ENCODE assay signal across 1 cellular context in the genomic region with DNA sequence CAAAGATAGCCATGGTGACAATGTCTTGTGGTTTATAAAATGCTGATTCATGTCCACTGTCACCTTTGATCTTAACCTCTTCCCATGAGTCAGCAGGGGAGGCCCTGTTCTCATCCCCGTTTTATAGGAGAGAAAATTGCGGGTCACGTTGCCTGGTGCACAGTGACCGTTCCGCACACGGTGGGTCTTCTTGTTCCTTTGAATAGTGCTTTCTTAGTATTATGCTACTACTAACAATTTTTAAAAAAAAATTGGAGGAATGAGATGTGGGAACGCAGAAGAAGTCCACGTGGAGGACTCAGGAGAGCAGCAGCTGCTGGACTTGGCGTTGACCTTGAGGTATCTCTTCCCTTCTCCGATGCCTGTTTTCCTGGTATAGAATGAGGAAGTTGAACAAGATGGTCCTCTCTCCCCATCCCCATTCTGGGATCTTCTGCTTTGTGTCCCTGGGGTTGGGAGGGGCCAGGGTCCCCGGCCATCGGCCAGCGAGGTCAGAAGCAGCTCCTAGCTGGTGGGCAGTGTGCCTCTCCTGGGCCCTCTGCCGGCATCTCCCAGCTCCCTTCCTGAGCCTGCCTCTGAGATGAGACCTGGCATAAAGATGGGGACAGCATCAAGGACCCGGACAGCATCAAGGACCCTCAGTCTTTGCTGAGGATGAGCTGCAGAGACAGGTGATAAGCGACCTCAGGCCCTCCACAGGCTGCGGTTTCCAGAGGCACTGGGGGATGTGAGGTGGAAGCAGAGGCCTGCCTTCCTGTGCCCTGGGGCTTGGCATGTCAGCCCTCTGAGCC.
TF ChIP-seq lines count a peak whose summit lies in the region.

No MANE protein-coding gene starts in this region.

TF ChIP-seq in HepG2, 621 proteins besides CTCF, POLR2A, EP300 and RAD21 (continued from another document):
- peak; percentile 83 for TF ChIP-seq NFE2 (CRISPR knock-in tag; IDR thresholded peaks at IDR 0.05)
- TF ChIP-seq ZNF10 (CRISPR knock-in tag; IDR thresholded peaks at IDR 0.05; ENCODE audit: borderline replicate concordance, low read depth) = no peak
- TF ChIP-seq ZFAT (CRISPR knock-in tag; conservative IDR thresholded peaks at IDR 0.05) = no peak
- no peak for TF ChIP-seq ZNF615 (CRISPR knock-in tag; IDR thresholded peaks at IDR 0.05; ENCODE audit: borderline replicate concordance)
- TF ChIP-seq MXI1 (IDR thresholded peaks at IDR 0.05; ENCODE audit: borderline replicate concordance, low read depth, low read length) = peak; percentile 58; the same call in 2 of the 3 replicates
- TF ChIP-seq NFE2L2 (IDR thresholded peaks at IDR 0.05; ENCODE audit: low read length) = peak; percentile 88
- peak; percentile 74 for TF ChIP-seq STAG1 (CRISPR knock-in tag; IDR thresholded peaks at IDR 0.05)
- TF ChIP-seq TBX2 (CRISPR knock-in tag; IDR thresholded peaks at IDR 0.05; ENCODE audit: borderline replicate concordance) = 0 out of 2 replicates have a peak, but pooled peaks have one; percentile 28
- peak; percentile 76; the same call in 1 of the 2 replicates for TF ChIP-seq SMAD1 (CRISPR knock-in tag; IDR thresholded peaks at IDR 0.05; ENCODE audit: borderline replicate concordance, low read depth)
- peak; percentile 20 for TF ChIP-seq XRCC5 (optimal IDR thresholded peaks at IDR 0.05; ENCODE audit: low read length)
- TF ChIP-seq, protein P1, sequence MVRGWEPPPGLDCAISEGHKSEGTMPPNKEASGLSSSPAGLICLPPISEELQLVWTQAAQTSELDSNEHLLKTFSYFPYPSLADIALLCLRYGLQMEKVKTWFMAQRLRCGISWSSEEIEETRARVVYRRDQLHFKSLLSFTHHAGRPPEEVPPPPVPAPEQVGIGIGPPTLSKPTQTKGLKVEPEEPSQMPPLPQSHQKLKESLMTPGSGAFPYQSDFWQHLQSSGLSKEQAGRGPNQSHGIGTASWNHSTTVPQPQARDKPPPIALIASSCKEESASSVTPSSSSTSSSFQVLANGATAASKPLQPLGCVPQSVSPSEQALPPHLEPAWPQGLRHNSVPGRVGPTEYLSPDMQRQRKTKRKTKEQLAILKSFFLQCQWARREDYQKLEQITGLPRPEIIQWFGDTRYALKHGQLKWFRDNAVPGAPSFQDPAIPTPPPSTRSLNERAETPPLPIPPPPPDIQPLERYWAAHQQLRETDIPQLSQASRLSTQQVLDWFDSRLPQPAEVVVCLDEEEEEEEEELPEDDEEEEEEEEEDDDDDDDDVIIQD (CRISPR knock-in tag; IDR thresholded peaks at IDR 0.05; ENCODE audit: low read depth) = no peak
- no peak for TF ChIP-seq ZFYVE20 (CRISPR knock-in tag; IDR thresholded peaks at IDR 0.05; ENCODE audit: borderline replicate concordance, low read depth)
- TF ChIP-seq, protein P2, sequence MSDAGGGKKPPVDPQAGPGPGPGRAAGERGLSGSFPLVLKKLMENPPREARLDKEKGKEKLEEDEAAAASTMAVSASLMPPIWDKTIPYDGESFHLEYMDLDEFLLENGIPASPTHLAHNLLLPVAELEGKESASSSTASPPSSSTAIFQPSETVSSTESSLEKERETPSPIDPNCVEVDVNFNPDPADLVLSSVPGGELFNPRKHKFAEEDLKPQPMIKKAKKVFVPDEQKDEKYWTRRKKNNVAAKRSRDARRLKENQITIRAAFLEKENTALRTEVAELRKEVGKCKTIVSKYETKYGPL (CRISPR knock-in tag; IDR thresholded peaks at IDR 0.05) = no peak
- TF ChIP-seq ISL2 (CRISPR knock-in tag; IDR thresholded peaks at IDR 0.05) = no peak
- TF ChIP-seq, protein P3, sequence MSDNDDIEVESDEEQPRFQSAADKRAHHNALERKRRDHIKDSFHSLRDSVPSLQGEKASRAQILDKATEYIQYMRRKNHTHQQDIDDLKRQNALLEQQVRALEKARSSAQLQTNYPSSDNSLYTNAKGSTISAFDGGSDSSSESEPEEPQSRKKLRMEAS (IDR thresholded peaks at IDR 0.05) = peak; percentile 35; the same call in 1 of the 2 replicates
- TF ChIP-seq TCF7L2 (IDR thresholded peaks at IDR 0.05; ENCODE audit: low read depth, low read length) = no peak
- peak; percentile 57 for TF ChIP-seq FOSL2 (CRISPR knock-in tag; IDR thresholded peaks at IDR 0.05)
- TF ChIP-seq PHF8 (CRISPR knock-in tag; IDR thresholded peaks at IDR 0.05) = no peak
- TF ChIP-seq KDM5A (IDR thresholded peaks at IDR 0.05; ENCODE audit: borderline replicate concordance, low read length) = no peak
- TF ChIP-seq, protein P4, sequence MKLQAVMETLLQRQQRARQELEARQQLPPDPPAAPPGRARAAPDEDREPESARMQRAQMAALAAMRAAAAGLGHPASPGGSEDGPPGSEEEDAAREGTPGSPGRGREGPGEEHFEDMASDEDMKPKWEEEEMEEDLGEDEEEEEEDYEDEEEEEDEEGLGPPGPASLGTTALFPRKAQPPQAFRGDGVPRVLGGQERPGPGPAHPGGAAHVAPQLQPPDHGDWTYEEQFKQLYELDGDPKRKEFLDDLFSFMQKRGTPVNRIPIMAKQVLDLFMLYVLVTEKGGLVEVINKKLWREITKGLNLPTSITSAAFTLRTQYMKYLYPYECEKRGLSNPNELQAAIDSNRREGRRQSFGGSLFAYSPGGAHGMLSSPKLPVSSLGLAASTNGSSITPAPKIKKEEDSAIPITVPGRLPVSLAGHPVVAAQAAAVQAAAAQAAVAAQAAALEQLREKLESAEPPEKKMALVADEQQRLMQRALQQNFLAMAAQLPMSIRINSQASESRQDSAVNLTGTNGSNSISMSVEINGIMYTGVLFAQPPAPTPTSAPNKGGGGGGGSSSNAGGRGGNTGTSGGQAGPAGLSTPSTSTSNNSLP (IDR thresholded peaks at IDR 0.05; ENCODE audit: low read depth, low read length) = 0 out of 2 replicates have a peak, but pooled peaks have one; percentile 28
- 0 out of 2 replicates have a peak, but pooled peaks have one; percentile 17 for TF ChIP-seq SMC3 (IDR thresholded peaks at IDR 0.05; ENCODE audit: low read length)
- TF ChIP-seq, protein P5, sequence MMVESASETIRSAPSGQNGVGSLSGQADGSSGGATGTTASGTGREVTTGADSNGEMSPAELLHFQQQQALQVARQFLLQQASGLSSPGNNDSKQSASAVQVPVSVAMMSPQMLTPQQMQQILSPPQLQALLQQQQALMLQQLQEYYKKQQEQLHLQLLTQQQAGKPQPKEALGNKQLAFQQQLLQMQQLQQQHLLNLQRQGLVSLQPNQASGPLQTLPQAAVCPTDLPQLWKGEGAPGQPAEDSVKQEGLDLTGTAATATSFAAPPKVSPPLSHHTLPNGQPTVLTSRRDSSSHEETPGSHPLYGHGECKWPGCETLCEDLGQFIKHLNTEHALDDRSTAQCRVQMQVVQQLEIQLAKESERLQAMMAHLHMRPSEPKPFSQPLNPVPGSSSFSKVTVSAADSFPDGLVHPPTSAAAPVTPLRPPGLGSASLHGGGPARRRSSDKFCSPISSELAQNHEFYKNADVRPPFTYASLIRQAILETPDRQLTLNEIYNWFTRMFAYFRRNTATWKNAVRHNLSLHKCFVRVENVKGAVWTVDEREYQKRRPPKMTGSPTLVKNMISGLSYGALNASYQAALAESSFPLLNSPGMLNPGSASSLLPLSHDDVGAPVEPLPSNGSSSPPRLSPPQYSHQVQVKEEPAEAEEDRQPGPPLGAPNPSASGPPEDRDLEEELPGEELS (CRISPR knock-in tag; IDR thresholded peaks at IDR 0.05) = no peak
- TF ChIP-seq MYNN (CRISPR knock-in tag; IDR thresholded peaks at IDR 0.05; ENCODE audit: low read depth) = no peak
- TF ChIP-seq NR2C2 (CRISPR knock-in tag; IDR thresholded peaks at IDR 0.05; ENCODE audit: borderline replicate concordance) = peak; percentile 34; the same call in 1 of the 2 replicates
- no peak for TF ChIP-seq KLF6 (CRISPR knock-in tag; IDR thresholded peaks at IDR 0.05)
TF ChIP-seq in HepG2: peak in this region for 45.
